ENCODE assay signal across 2 cellular contexts in genomic region chr7:1029637-1030443, GRCh38.
TF ChIP-seq lines count a peak whose summit lies in the region.

No MANE protein-coding gene starts in this region.

TF ChIP-seq in A549, 52 proteins besides CTCF, POLR2A, EP300 and RAD21:
- TF ChIP-seq KDM5A (IDR thresholded peaks at IDR 0.05) (no peak), CBX8 (IDR thresholded peaks at IDR 0.05) (no peak), POLR2AphosphoS2 (conservative IDR thresholded peaks at IDR 0.05; ENCODE audit: low read length) (no peak), TP53 (CRISPR knock-in tag; IDR thresholded peaks at IDR 0.05) (no peak), HEYL (CRISPR knock-in tag; IDR thresholded peaks at IDR 0.05) (no peak), CHD4 (IDR thresholded peaks at IDR 0.05; ENCODE audit: borderline replicate concordance) (no peak), NFE2L2 (conservative IDR thresholded peaks at IDR 0.05; ENCODE audit: low read length) (no peak), RFX5 (IDR thresholded peaks at IDR 0.05) (no peak), HOXB13 (CRISPR knock-in tag; IDR thresholded peaks at IDR 0.05; ENCODE audit: low read depth) (no peak), JUNB (IDR thresholded peaks at IDR 0.05) (no peak), ZNF302 (CRISPR knock-in tag; IDR thresholded peaks at IDR 0.05) (no peak), KDM1A (IDR thresholded peaks at IDR 0.05; ENCODE audit: low read depth) (no peak), SMC3 (IDR thresholded peaks at IDR 0.05) (no peak)

TF ChIP-seq in HCT116, 20 proteins besides CTCF, POLR2A, EP300 and RAD21:
- no peak for TF ChIP-seq FOSL1 (IDR thresholded peaks at IDR 0.05; ENCODE audit: low read depth)
- TF ChIP-seq YY1 (IDR thresholded peaks at IDR 0.05; ENCODE audit: extremely low read depth, insufficient replicate concordance, low read depth, low read length) = no peak
- TF ChIP-seq, protein P1, sequence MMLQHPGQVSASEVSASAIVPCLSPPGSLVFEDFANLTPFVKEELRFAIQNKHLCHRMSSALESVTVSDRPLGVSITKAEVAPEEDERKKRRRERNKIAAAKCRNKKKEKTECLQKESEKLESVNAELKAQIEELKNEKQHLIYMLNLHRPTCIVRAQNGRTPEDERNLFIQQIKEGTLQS (IDR thresholded peaks at IDR 0.05) = no peak
- TF ChIP-seq, protein P2, sequence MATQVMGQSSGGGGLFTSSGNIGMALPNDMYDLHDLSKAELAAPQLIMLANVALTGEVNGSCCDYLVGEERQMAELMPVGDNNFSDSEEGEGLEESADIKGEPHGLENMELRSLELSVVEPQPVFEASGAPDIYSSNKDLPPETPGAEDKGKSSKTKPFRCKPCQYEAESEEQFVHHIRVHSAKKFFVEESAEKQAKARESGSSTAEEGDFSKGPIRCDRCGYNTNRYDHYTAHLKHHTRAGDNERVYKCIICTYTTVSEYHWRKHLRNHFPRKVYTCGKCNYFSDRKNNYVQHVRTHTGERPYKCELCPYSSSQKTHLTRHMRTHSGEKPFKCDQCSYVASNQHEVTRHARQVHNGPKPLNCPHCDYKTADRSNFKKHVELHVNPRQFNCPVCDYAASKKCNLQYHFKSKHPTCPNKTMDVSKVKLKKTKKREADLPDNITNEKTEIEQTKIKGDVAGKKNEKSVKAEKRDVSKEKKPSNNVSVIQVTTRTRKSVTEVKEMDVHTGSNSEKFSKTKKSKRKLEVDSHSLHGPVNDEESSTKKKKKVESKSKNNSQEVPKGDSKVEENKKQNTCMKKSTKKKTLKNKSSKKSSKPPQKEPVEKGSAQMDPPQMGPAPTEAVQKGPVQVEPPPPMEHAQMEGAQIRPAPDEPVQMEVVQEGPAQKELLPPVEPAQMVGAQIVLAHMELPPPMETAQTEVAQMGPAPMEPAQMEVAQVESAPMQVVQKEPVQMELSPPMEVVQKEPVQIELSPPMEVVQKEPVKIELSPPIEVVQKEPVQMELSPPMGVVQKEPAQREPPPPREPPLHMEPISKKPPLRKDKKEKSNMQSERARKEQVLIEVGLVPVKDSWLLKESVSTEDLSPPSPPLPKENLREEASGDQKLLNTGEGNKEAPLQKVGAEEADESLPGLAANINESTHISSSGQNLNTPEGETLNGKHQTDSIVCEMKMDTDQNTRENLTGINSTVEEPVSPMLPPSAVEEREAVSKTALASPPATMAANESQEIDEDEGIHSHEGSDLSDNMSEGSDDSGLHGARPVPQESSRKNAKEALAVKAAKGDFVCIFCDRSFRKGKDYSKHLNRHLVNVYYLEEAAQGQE (IDR thresholded peaks at IDR 0.05; ENCODE audit: low read depth) = no peak
- TF ChIP-seq ZFX (IDR thresholded peaks at IDR 0.05) = no peak
- no peak for TF ChIP-seq MAX (IDR thresholded peaks at IDR 0.05)
- TF ChIP-seq EZH2 (IDR thresholded peaks at IDR 0.05) = no peak
- no peak for TF ChIP-seq SP1 (IDR thresholded peaks at IDR 0.05; ENCODE audit: low read depth)
- no peak for TF ChIP-seq CEBPB (IDR thresholded peaks at IDR 0.05; ENCODE audit: low read depth)
- TF ChIP-seq POLR2AphosphoS5 (IDR thresholded peaks at IDR 0.05; ENCODE audit: low read depth, low read length) = no peak
- no peak for TF ChIP-seq ELF1 (IDR thresholded peaks at IDR 0.05; ENCODE audit: borderline replicate concordance, low read depth)
- TF ChIP-seq EGR1 (IDR thresholded peaks at IDR 0.05; ENCODE audit: low read depth) = no peak
- no peak for TF ChIP-seq SRF (IDR thresholded peaks at IDR 0.05; ENCODE audit: low read depth)
- no peak for TF ChIP-seq JUND (IDR thresholded peaks at IDR 0.05)
- no peak for TF ChIP-seq EZH2phosphoT487 (IDR thresholded peaks at IDR 0.05; ENCODE audit: borderline replicate concordance)
- TF ChIP-seq ZNF274 (IDR thresholded peaks at IDR 0.05; ENCODE audit: low read depth, low read length) = no peak
- TF ChIP-seq ZBTB33 (IDR thresholded peaks at IDR 0.05; ENCODE audit: extremely low read depth, insufficient replicate concordance, low read length) = no peak
- TF ChIP-seq SIN3A (IDR thresholded peaks at IDR 0.05; ENCODE audit: low read depth) = no peak
- no peak for TF ChIP-seq TCF7L2 (IDR thresholded peaks at IDR 0.05; ENCODE audit: borderline replicate concordance, extremely low read depth, insufficient read depth, insufficient read length)
